19 cellular contexts compared by ENCODE assay signal in the genomic region with DNA sequence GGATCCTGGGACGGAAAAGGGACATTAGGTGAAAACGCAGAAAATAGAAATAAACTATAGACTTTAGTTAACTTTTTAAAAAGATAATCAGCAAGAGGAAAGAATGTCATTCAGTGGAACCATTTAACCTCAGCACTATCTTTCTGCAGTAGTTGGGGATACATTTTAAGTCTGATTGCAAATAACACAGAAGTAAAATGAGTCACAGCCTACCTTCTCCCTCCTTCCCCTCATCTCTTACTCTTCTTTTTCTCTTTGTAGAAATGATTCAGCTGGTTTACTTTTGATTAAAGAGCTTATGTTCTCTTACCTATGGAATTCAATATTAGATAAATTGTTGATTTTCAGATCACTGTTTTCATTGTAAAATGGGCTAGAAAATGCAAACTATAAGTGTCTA.
"Had no signal": no experiment of that assay in that cellular context is flagged by ENCODE, and none has a peak within 500 bp of the region (broad histone marks: within the 10 kb centered on the region; RNA-seq: fewer than 3 reads in every experiment).

No MANE protein-coding gene starts in this region.

- H3K27ac Mint-ChIP-seq: mesothelial cell of epicardium had no signal

- H3K4me1 ChIP-seq: neural progenitor cell had no signal

- H3K27me3 ChIP-seq: dorsolateral prefrontal cortex, heart left ventricle, neural progenitor cell, ovary, tibial artery, upper lobe of right lung had no signal

- H3K4me3 Mint-ChIP-seq: mesothelial cell of epicardium; natural killer cell treated with Interleukin-12 subunit alpha and Interleukin-12 subunit beta and Interleukin-15 and Interleukin-18, amount 100 ng/mL, for 72 hours; neural progenitor cell had no signal

- DNase-seq: cortex of kidney; dorsolateral prefrontal cortex; effector CD8-positive, alpha-beta T cell; heart left ventricle; hypothalamus; kidney glomerular epithelial cell; mammary epithelial cell; nucleus accumbens; ovary; right cardiac atrium; small intestine; stimulated activated CD4-positive, alpha-beta T cell treated with anti-CD3 and anti-CD28 coated beads, Interleukin-2, amount 100 ng/mL, for 48 hours; stimulated activated naive CD8-positive, alpha-beta T cell treated with anti-CD3 and anti-CD28 coated beads, Interleukin-15, Interleukin-2, amounts not matched to agents 100 U/mL and 50 U/mL, for 24 hours; tibial artery; upper lobe of right lung had no signal

- H3K36me3 Mint-ChIP-seq: mesothelial cell of epicardium; natural killer cell treated with Interleukin-12 subunit alpha and Interleukin-12 subunit beta and Interleukin-15 and Interleukin-18, amount 100 ng/mL, for 72 hours; neural progenitor cell had no signal

- H3K4me3 ChIP-seq: dorsolateral prefrontal cortex, heart left ventricle, neural progenitor cell, ovary, tibial artery, upper lobe of right lung had no signal

- ATAC-seq: esophagus mucosa; heart left ventricle; natural killer cell treated with Interleukin-12 subunit alpha and Interleukin-12 subunit beta and Interleukin-15 and Interleukin-18, amount 100 ng/mL, for 72 hours; right cardiac atrium; stimulated activated naive CD8-positive, alpha-beta T cell treated with anti-CD3 and anti-CD28 coated beads, Interleukin-15, Interleukin-2, amounts not matched to agents 100 U/mL and 50 U/mL, for 24 hours; upper lobe of right lung had no signal

- H3K9me3 Mint-ChIP-seq: mesothelial cell of epicardium; natural killer cell treated with Interleukin-12 subunit alpha and Interleukin-12 subunit beta and Interleukin-15 and Interleukin-18, amount 100 ng/mL, for 72 hours; neural progenitor cell had no signal

- H3K27me3 Mint-ChIP-seq: natural killer cell treated with Interleukin-12 subunit alpha and Interleukin-12 subunit beta and Interleukin-15 and Interleukin-18, amount 100 ng/mL, for 72 hours had no signal

- H3K27ac ChIP-seq: dorsolateral prefrontal cortex, neural progenitor cell, ovary, tibial artery, upper lobe of right lung had no signal

- H3K9me3 ChIP-seq: heart left ventricle, ovary, tibial artery, upper lobe of right lung had no signal

- H3K36me3 ChIP-seq: heart left ventricle, neural progenitor cell, ovary, tibial artery, upper lobe of right lung had no signal
